9 cellular contexts compared by ENCODE assay signal in the genomic region with DNA sequence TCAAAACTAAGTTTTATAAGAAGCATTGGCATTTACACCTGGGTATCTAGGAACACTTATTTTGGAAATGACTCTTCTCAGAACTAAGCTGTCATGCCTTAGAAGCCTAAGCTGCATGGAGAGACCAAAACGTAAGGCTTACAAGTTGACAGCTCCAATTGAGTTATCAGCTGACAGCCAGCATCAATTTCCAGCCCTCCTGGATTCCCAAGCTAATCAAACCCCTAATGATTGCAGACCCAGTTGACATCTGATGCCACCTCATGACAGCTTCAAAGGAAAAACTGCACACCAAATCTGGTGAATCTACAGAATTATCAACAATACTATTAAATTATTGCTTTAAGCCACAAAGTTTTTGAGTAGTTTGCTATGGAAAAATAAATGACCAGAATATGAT.
"Had no signal": no experiment of that assay in that cellular context is flagged by ENCODE, and none has a peak within 500 bp of the region (broad histone marks: within the 10 kb centered on the region; RNA-seq: fewer than 3 reads in every experiment).

No MANE protein-coding gene starts in this region.

- H3K4me3 ChIP-seq: GM23248, GM23338, HAP-1 had no signal

- H3K9me3 ChIP-seq: HAP-1 had no signal

- H3K9ac ChIP-seq: GM23248 had no signal

- H3K36me3 ChIP-seq: HAP-1 had no signal

- H3K27ac ChIP-seq: GM23248 had no signal

- H3K4me2 ChIP-seq: GM23338 had no signal

- DNase-seq: GM23248, GOT3, H7, H9, HCEC 1CT, HFFc6 had no signal

- H2AFZ ChIP-seq: GM23248, GM23338 had no signal

- ATAC-seq: GM23338, HCT116 had no signal

- H3K4me1 ChIP-seq: HAP-1 had no signal
